Comparison of ENCODE assay signal across 26 cellular contexts in the genomic region with DNA sequence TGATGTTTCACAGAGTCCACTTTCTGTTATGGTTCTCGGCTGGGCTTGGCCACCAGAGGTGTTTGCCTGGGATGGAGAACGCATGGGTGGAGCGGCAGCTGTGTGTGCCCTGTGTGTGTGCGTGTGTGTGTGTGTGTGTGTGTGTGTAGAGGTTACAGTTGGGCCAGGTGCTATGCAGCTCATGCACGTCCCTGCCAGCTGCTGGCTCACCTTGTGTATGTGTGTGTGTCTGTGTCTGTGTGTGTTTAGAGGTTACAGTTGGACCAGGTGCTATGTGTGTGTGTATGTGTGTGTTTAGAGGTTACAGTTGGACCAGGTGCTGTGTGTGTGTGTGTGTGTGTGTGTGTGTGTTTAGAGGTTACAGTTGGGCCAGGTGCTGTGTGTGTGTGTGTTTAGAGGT. TPM values are rescaled to one million over a fixed set of nuclear protein-coding genes. Genes with fewer than 3 reads are reported as not detected.
A peak's percentile ranks its signal among the peaks of the same experiment; 100 is the strongest.
DNase-seq lines count a peak whose midpoint lies in the region; ATAC-seq, FAIRE-seq and TF ChIP-seq lines count a peak whose summit lies in the region.
"Had no signal": no experiment of that assay in that cellular context is flagged by ENCODE, and none has a peak within 500 bp of the region (broad histone marks: within the 10 kb centered on the region; RNA-seq: fewer than 3 reads in every experiment).

No MANE protein-coding gene starts in this region.

- no peaks in the 10 kb centered on the region for H3K27me3 ChIP-seq in neuronal stem cell (ENCODE audit: control insufficient read depth in 3 of 3, insufficient read depth in 3 of 3, low read depth in 1 of 3, low read length in 3 of 3)
- H3K27me3 ChIP-seq: BE2C; BLaER1 treated with 17β-estradiol and CSF1 and Interleukin-3, amounts not matched to agents 10 nM and 100 nM had no signal

- no peak overlapping the region for H3K18ac ChIP-seq in neuronal stem cell (ENCODE audit: low read length)

- peak; percentile 51 for FAIRE-seq in HTR-8/SVneo (lab: Jason Lieb, UNC)
- FAIRE-seq: A549, D721Med, GM12891, GM18507, H1 had no signal

- H3K9ac ChIP-seq in neuronal stem cell (ENCODE audit: low read depth, low read length, poor library complexity) = peak overlapping the region; percentile 18
- H3K9ac ChIP-seq: BLaER1 treated with 17β-estradiol and CSF1 and Interleukin-3, amounts not matched to agents 10 nM and 100 nM; GM23248 had no signal

- peaks cover 54% of the 10 kb centered on the region for H3K9me3 Mint-ChIP-seq in endothelial cell (ENCODE audit: unreplicated experiment)

- WGBS in neuronal stem cell (ENCODE audit: extremely low coverage in 2 of 2, insufficient read length in 2 of 2, insufficient replicate concordance in 1 of 2), 2 donors = no CpG with 5 or more reads among the region's 5 CpGs

- H3K9me3 ChIP-seq in neuronal stem cell (replicated peaks in 1 of 2; ENCODE audit: control insufficient read depth in 2 of 2, insufficient read depth in 1 of 2, low read depth in 1 of 2, low read length in 2 of 2) = peaks cover 10 to 32% of the 10 kb centered on the region in 2 donors
- H3K9me3 ChIP-seq: BE2C had no signal

- ATAC-seq in GM18858 (IDR thresholded peaks at IDR 0.05; ENCODE audit: unreplicated experiment) = no peak
- ATAC-seq: A549 had no signal

- peaks cover 41% of the 10 kb centered on the region for H3K36me3 Mint-ChIP-seq in endothelial cell (ENCODE audit: low read depth, unreplicated experiment)
- H3K36me3 Mint-ChIP-seq: CD14-positive monocyte had no signal

- H3K23ac ChIP-seq in neuronal stem cell (ENCODE audit: low read depth, low read length, poor library complexity) = no peak overlapping the region

- no peak overlapping the region for H3K4ac ChIP-seq in neuronal stem cell (ENCODE audit: low read length)

- no peak overlapping the region for H2BK120ac ChIP-seq in neuronal stem cell (ENCODE audit: low read depth, low read length)

- no peaks in the 10 kb centered on the region for H3K36me3 ChIP-seq in neuronal stem cell (replicated peaks in 1 of 2; ENCODE audit: control insufficient read depth in 2 of 2, insufficient read depth in 2 of 2, low read length in 2 of 2)
- H3K36me3 ChIP-seq: BE2C; BLaER1 treated with 17β-estradiol and CSF1 and Interleukin-3, amounts not matched to agents 10 nM and 100 nM had no signal

- no peak overlapping the region for H2AFZ ChIP-seq in neuronal stem cell (ENCODE audit: low read length)
- H2AFZ ChIP-seq: GM23248 had no signal

- H3K79me1 ChIP-seq in neuronal stem cell (ENCODE audit: low read depth, low read length) = no peaks in the 10 kb centered on the region

- POLR2A ChIA-PET in HEK293T (lab: Yijun Ruan, JAX) = no interaction called here

- no peak overlapping the region for H3K4me2 ChIP-seq in neuronal stem cell (ENCODE audit: insufficient read depth, low read length, poor library complexity, severe bottlenecking)
- H3K4me2 ChIP-seq: A549; BLaER1 treated with 17β-estradiol and CSF1 and Interleukin-3, amounts not matched to agents 10 nM and 100 nM had no signal

- no peak overlapping the region for H2BK5ac ChIP-seq in neuronal stem cell (ENCODE audit: low read length)

- CTCF ChIA-PET in HEK293T (lab: Yijun Ruan, JAX) = interaction anchor here (0.7 kb wide), 1 partner anchor 96 kb away, joined by 6 read pairs; no protein-coding TSS in a partner anchor

- peak overlapping the region; percentile 78 for H4K8ac ChIP-seq in neuronal stem cell (ENCODE audit: low read depth, low read length)

- no peak for DNase-seq in HTR-8/SVneo (ENCODE audit: insufficient read length, low spot score)
- DNase-seq in endothelial cell (ENCODE audit: low spot score) = no peak
- no peak for DNase-seq in neuronal stem cell (ENCODE audit: low spot score)
- no peak for DNase-seq in OCI-M2 (lab: John Stamatoyannopoulos, UW; ENCODE audit: unreplicated experiment)
- no peak for DNase-seq in HEK293T (ENCODE audit: extremely low spot score)
- DNase-seq: 8988T; ACHN; AML-193; BE2C; CD4-positive, alpha-beta T cell; CD8-positive, alpha-beta memory T cell; DMS 273 treated with DMSO at 0.1 percent for 48 hours; DMS79; EL; GF-D8; GM23248; H7; HCEC 1CT had no signal

- H4K91ac ChIP-seq in neuronal stem cell (ENCODE audit: low read depth, low read length, poor library complexity) = no peak overlapping the region

- H3K4me1 ChIP-seq in neuronal stem cell (ENCODE audit: control insufficient read depth in 2 of 2, insufficient read depth in 1 of 2, low read depth in 1 of 2, low read length in 2 of 2) = no peaks in the 10 kb centered on the region
- H3K4me1 ChIP-seq: A549, BE2C had no signal

- no peak overlapping the region for H3K14ac ChIP-seq in neuronal stem cell (ENCODE audit: low read length)

- H3K27me3 Mint-ChIP-seq in endothelial cell (ENCODE audit: unreplicated experiment) = peaks cover 13% of the 10 kb centered on the region
- H3K27me3 Mint-ChIP-seq: CD4-positive, alpha-beta T cell had no signal

- H2BK15ac ChIP-seq in neuronal stem cell (ENCODE audit: low read length) = no peak overlapping the region

- no peak overlapping the region for H2BK12ac ChIP-seq in neuronal stem cell (ENCODE audit: low read length)

- no peak overlapping the region for H3K27ac Mint-ChIP-seq in endothelial cell (ENCODE audit: unreplicated experiment)
- H3K27ac Mint-ChIP-seq: CD14-positive monocyte; CD4-positive, alpha-beta T cell; CD8-positive, alpha-beta memory T cell had no signal

- H2AK5ac ChIP-seq in neuronal stem cell (ENCODE audit: low read depth, low read length) = no peak overlapping the region

- H3K4me1 Mint-ChIP-seq in endothelial cell (ENCODE audit: unreplicated experiment) = no peaks in the 10 kb centered on the region
- H3K4me1 Mint-ChIP-seq: CD14-positive monocyte; CD8-positive, alpha-beta memory T cell had no signal

- TF ChIP-seq CTCF in endothelial cell (IDR thresholded peaks at IDR 0.05; ENCODE audit: unreplicated experiment) = no peak

- no peak overlapping the region for H3K4me3 ChIP-seq in neuronal stem cell (ENCODE audit: low read length in 2 of 2)
- H3K4me3 ChIP-seq: A549; BLaER1 treated with 17β-estradiol and CSF1 and Interleukin-3, amounts not matched to agents 10 nM and 100 nM; GM23248 had no signal

- no peak overlapping the region for H3K27ac ChIP-seq in neuronal stem cell (replicated peaks; ENCODE audit: low read length)
- H3K27ac ChIP-seq: A549; BLaER1 treated with 17β-estradiol and CSF1 and Interleukin-3, amounts not matched to agents 10 nM and 100 nM; GM23248 had no signal

- H3K4me3 Mint-ChIP-seq in endothelial cell (ENCODE audit: unreplicated experiment) = peak overlapping the region; percentile 85
- H3K4me3 Mint-ChIP-seq: CD14-positive monocyte; CD4-positive, alpha-beta T cell; CD8-positive, alpha-beta memory T cell had no signal

TF ChIP-seq in HEK293T, 16 proteins besides CTCF, POLR2A, EP300 and RAD21:
- TF ChIP-seq BHLHE40 (IDR thresholded peaks at IDR 0.05; ENCODE audit: borderline replicate concordance) (no peak), ELF4 (IDR thresholded peaks at IDR 0.05) (no peak)
- TF ChIP-seq, protein P1, sequence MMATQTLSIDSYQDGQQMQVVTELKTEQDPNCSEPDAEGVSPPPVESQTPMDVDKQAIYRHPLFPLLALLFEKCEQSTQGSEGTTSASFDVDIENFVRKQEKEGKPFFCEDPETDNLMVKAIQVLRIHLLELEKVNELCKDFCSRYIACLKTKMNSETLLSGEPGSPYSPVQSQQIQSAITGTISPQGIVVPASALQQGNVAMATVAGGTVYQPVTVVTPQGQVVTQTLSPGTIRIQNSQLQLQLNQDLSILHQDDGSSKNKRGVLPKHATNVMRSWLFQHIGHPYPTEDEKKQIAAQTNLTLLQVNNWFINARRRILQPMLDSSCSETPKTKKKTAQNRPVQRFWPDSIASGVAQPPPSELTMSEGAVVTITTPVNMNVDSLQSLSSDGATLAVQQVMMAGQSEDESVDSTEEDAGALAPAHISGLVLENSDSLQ (IDR thresholded peaks at IDR 0.05) = no peak

RNA-seq across cellular contexts. Expression of a gene that starts 33.0 kb away (rescaled TPM):
- not detected for total RNA-seq in endothelial cell (ENCODE audit: unreplicated experiment)
- 27.5 TPM for polyA plus RNA-seq in neuronal stem cell (2013, experiment 1 of 2)
- 28.8 TPM for polyA plus RNA-seq in neuronal stem cell (2013, experiment 2 of 2)
- total RNA-seq: CD8-positive, alpha-beta memory T cell; H1; H7 had no signal
- polyA plus RNA-seq: A549; CD8-positive, alpha-beta memory T cell; H1 had no signal

RNA-seq across cellular contexts. Expression of a gene that starts 33.0 kb away (rescaled TPM):
- total RNA-seq in endothelial cell (ENCODE audit: unreplicated experiment) = not detected
- 2.7 TPM for polyA plus RNA-seq in neuronal stem cell (2013, experiment 1 of 2)
- 2.3 TPM for polyA plus RNA-seq in neuronal stem cell (2013, experiment 2 of 2)
- total RNA-seq: CD4-positive, alpha-beta T cell; CD8-positive, alpha-beta memory T cell; GM23248; H1; H7 had no signal
- polyA plus RNA-seq: A549; CD14-positive monocyte; CD8-positive, alpha-beta memory T cell; GM23248; H1 had no signal
